1 cellular context compared by ENCODE assay signal in the genomic region with DNA sequence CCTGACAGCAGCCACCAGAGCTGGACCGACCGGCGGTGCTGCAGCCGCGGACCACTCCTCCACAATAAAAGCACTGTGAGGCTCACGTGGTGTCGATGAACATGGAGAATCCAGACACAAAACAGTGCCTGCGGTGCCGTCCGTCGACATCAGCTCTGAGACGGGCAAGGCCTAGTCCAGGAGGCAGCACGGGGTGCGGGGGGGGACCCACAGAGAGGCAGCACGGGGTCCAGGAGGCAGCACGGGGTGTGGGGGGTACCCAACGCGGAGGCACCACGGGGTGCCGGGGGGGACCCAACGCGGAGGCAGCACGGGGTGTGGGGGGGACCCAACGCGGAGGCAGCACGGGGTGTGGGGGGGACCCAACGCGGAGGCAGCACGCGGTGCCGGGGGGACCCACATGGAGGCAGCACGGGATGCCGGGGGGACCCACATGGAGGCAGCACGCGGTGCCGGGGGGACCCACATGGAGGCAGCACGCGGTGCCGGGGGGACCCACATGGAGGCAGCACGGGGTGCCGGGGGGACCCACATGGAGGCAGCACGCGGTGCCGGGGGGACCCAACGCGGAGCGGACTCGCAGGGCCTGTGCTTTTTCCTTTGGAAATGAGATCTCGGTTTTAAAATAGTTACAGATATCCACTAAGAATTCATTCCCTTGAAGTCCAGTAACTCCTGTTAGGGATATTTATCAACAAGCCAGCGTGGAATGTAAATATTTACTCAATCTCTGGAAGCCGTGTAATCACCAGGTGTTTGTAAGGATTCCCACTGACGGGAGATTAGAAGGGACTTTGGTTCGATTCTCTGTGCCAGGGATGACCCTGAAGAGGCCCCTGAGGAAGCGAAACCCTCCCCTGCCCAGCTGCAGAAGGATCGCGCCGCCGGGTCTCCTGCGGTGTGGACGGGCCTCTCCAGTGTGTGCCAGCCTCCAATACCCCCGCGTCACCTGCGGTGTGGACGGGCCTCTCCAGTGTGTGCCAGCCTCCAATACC.
TF ChIP-seq lines count a peak whose summit lies in the region.

No MANE protein-coding gene starts in this region.

TF ChIP-seq in IMR-90, 13 proteins besides CTCF, POLR2A, EP300 and RAD21:
- no peak for TF ChIP-seq CHD1 (IDR thresholded peaks at IDR 0.05; ENCODE audit: low read depth, low read length)
- TF ChIP-seq NFE2L2 (IDR thresholded peaks at IDR 0.05; ENCODE audit: low read depth, low read length), result 0 out of 2 replicates have a peak, but pooled peaks have one; percentile 12
- no peak for TF ChIP-seq MXI1 (IDR thresholded peaks at IDR 0.05; ENCODE audit: borderline replicate concordance, low read depth, low read length)
- no peak for TF ChIP-seq MAZ (IDR thresholded peaks at IDR 0.05; ENCODE audit: borderline replicate concordance, low read depth, low read length)
- TF ChIP-seq RFX5 (IDR thresholded peaks at IDR 0.05; ENCODE audit: low read depth, low read length), result no peak
